ENCODE assay signal across 1 cellular context in the genomic region with DNA sequence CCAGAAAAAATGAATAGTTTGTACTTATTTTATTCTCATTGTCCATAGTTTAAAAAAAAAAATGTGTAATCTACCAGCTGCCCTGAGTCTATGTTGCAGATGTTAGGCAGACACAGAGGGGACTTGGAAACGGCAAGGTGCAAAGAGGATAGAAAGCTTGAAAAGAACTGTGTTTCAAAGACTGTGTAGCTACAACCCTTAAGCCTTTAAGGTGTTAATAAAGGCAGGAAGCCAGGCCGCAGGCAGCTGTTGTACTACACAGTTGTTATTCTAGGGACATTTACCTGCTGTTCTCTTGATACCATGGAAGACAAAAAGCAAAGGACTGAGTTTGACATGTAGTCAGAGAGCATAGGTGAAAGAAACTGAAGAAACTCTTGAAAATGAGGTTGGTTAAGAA.
TF ChIP-seq lines count a peak whose summit lies in the region.

No MANE protein-coding gene starts in this region.

TF ChIP-seq in GM23338, 12 proteins besides CTCF, POLR2A, EP300 and RAD21 (continued from another document):
- TF ChIP-seq POLR2AphosphoS5 (IDR thresholded peaks at IDR 0.05; ENCODE audit: low read depth): no peak
